8 cellular contexts compared by ENCODE assay signal in genomic region chr3:50337175-50337861, GRCh38. TPM values are rescaled to one million over a fixed set of nuclear protein-coding genes. Genes with fewer than 3 reads are reported as not detected.
DNase-seq lines count a peak whose midpoint lies in the region; ATAC-seq and TF ChIP-seq lines count a peak whose summit lies in the region.

No MANE protein-coding gene starts in this region.

- peak overlapping the region; percentile 99 for H3K27ac Mint-ChIP-seq in activated naive CD4-positive, alpha-beta T cell treated with anti-CD3 and anti-CD28 coated beads, Interleukin-2, amount 50 U/mL, for 24 hours

- H3K27me3 Mint-ChIP-seq in activated naive CD4-positive, alpha-beta T cell treated with anti-CD3 and anti-CD28 coated beads, Interleukin-2, amount 50 U/mL, for 24 hours, result no peaks in the 10 kb centered on the region

- H3K4me1 ChIP-seq in testis, result peaks cover 41% of the 10 kb centered on the region

- peak; percentile 21 for TF ChIP-seq POLR2A in testis (IDR thresholded peaks at IDR 0.05)

- no peaks in the 10 kb centered on the region; the same call in 1 of the 2 replicates for H3K36me3 ChIP-seq in SK-N-MC (ENCODE audit: insufficient read depth, low read length)
- no peaks in the 10 kb centered on the region for H3K36me3 ChIP-seq in testis (ENCODE audit: low read depth, missing control alignments)

- H3K9me3 ChIP-seq in SK-N-MC (ENCODE audit: low read depth, low read length) (no peaks in the 10 kb centered on the region), testis (no peaks in the 10 kb centered on the region)

- H3K4me3 ChIP-seq in GM08714 (ENCODE audit: low read length), result peak overlapping the region; percentile 71
- H3K4me3 ChIP-seq in SK-N-MC, result peak overlapping the region; percentile 86
- H3K4me3 ChIP-seq in testis, result peak overlapping the region; percentile 74 to 91

- WGBS in testis, 2 donors, result 1% methylated on average over 61 of the region's 79 CpGs; no CpG with 5 or more reads in 1 of the 2 donors

- peak overlapping the region; percentile 94 for H3K9ac ChIP-seq in SK-N-MC (ENCODE audit: insufficient read length)

- H3K36me3 Mint-ChIP-seq in activated naive CD4-positive, alpha-beta T cell treated with anti-CD3 and anti-CD28 coated beads, Interleukin-2, amount 50 U/mL, for 24 hours, result peaks cover 4% of the 10 kb centered on the region

- ATAC-seq in HG02588 (IDR thresholded peaks at IDR 0.05; ENCODE audit: unreplicated experiment) (peak; percentile 73), omental fat pad (ENCODE audit: low FRiP score) (peak; percentile 90)

- H3K27ac ChIP-seq in SK-N-MC (0 out of 2 replicates have a peak overlapping the region, but pooled peaks have one; percentile 36), testis (peak overlapping the region; percentile 87 to 97)

- intact Hi-C loops in testis (cut with DNase I; ENCODE audit: low total_unique reads), result no loop called here

- H3K4me1 Mint-ChIP-seq in activated naive CD4-positive, alpha-beta T cell treated with anti-CD3 and anti-CD28 coated beads, Interleukin-2, amount 50 U/mL, for 24 hours, result peaks cover 61% of the 10 kb centered on the region

- H3K4me3 Mint-ChIP-seq in activated naive CD4-positive, alpha-beta T cell treated with anti-CD3 and anti-CD28 coated beads, Interleukin-2, amount 50 U/mL, for 24 hours, result peak overlapping the region; percentile 98

- TF ChIP-seq CTCF in omental fat pad (IDR thresholded peaks at IDR 0.05) (no peak), testis (IDR thresholded peaks at IDR 0.05) (no peak)

- DNase-seq in NCI-H1048 (lab: John Stamatoyannopoulos, UW), result peak; percentile 95
- peak; percentile 51 for DNase-seq in SK-N-MC (ENCODE audit: low read depth, low spot score)
- peak; percentile 97 for DNase-seq in globus pallidus (ENCODE audit: low spot score)
- peak; percentile 94 for DNase-seq in omental fat pad (ENCODE audit: low spot score)
- peak; percentile 99 for DNase-seq in testis

- H3K9me3 Mint-ChIP-seq in activated naive CD4-positive, alpha-beta T cell treated with anti-CD3 and anti-CD28 coated beads, Interleukin-2, amount 50 U/mL, for 24 hours, result no peaks in the 10 kb centered on the region

- no peaks in the 10 kb centered on the region for H3K27me3 ChIP-seq in testis

RNA-seq across cellular contexts. Expression of gene RASSF1, which starts 3.3 kb away (rescaled TPM):
- total RNA-seq in omental fat pad (10 to 100 TPM; 42.1 to 82.0 (median 53.3) TPM), testis (10 to 100 TPM; 50.0 to 52.2 TPM)
- polyA plus RNA-seq in testis (ENCODE audit: insufficient read depth, low read depth, low replicate concordance), result 60.1 TPM

RNA-seq across cellular contexts. Expression of gene ZMYND10, which starts 8.2 kb away (rescaled TPM):
- total RNA-seq in omental fat pad (1 to 10 TPM in 1 of 4 donors, under 1 TPM in 3; 0.28 to 2.1 (median 0.64) TPM), testis (100 to 1,000 TPM; 241 to 335 TPM)
- 763 TPM for polyA plus RNA-seq in testis (ENCODE audit: insufficient read depth, low read depth, low replicate concordance)

RNA-seq across cellular contexts. Expression of gene TUSC2, which starts 9.3 kb away (rescaled TPM):
- total RNA-seq in omental fat pad (10 to 100 TPM; 13.7 to 28.8 (median 22.8) TPM), testis (10 to 100 TPM; 32.7 to 44.5 TPM)
- 43.4 TPM for polyA plus RNA-seq in testis (ENCODE audit: insufficient read depth, low read depth, low replicate concordance)

RNA-seq across cellular contexts. Expression of gene NPRL2, which starts 13.3 kb away (rescaled TPM):
- 10 to 100 TPM in 3 of 4 donors, 1 to 10 TPM in 1; 9.5 to 22.7 (median 13.9) TPM for total RNA-seq in omental fat pad
- total RNA-seq in testis, result 10 to 100 TPM; 26.9 to 29.2 TPM
- 28.0 TPM for polyA plus RNA-seq in testis (ENCODE audit: insufficient read depth, low read depth, low replicate concordance)

RNA-seq across cellular contexts. Expression of gene CYB561D2, which starts 13.3 kb away (rescaled TPM):
- total RNA-seq in omental fat pad (10 to 100 TPM; 26.4 to 33.7 (median 30.2) TPM), testis (10 to 100 TPM; 18.9 to 21.1 TPM)
- 16.0 TPM for polyA plus RNA-seq in testis (ENCODE audit: insufficient read depth, low read depth, low replicate concordance)

Comparison
In these comparisons a context has a peak if more than half of its experiments do, and no peak if none do; other contexts are left out.
1. Peak in every context shown above with its lines: DNase-seq, ATAC-seq, H3K4me3 ChIP-seq and H3K27ac ChIP-seq.
2. RNA of gene ZMYND10, which starts 8.2 kb away (total RNA-seq): 241 to 335 TPM in testis; 0.28 to 2.1 TPM in omental fat pad; every median in the first group is over 10 times any median in the second.